Comparison of ENCODE assay signal across 16 cellular contexts in genomic region chr16:16036359-16036792, GRCh38.
DNase-seq lines count a peak whose midpoint lies in the region; ATAC-seq lines count a peak whose summit lies in the region.
"Had no signal": no experiment of that assay in that cellular context is flagged by ENCODE, and none has a peak within 500 bp of the region (broad histone marks: within the 10 kb centered on the region; RNA-seq: fewer than 3 reads in every experiment).

No MANE protein-coding gene starts in this region.

- peak; percentile 7 for DNase-seq in Ammon's horn (ENCODE audit: low spot score)
- peak; percentile 21 for DNase-seq in globus pallidus (ENCODE audit: low spot score)
- peak; percentile 54 for DNase-seq in neuronal stem cell (ENCODE audit: low spot score)
- DNase-seq in NCI-H1417 treated with DMSO at 0.1 percent for 48 hours (lab: John Stamatoyannopoulos, UW): no peak
- no peak for DNase-seq in NCI-H128 (lab: John Stamatoyannopoulos, UW; ENCODE audit: unreplicated experiment)
- DNase-seq in SHP77 treated with DMSO at 0.1 percent for 48 hours (lab: John Stamatoyannopoulos, UW): no peak
- DNase-seq: AML-193; CD4-positive, CD25-positive, alpha-beta regulatory T cell; NCI-H1048; NCI-H1694; NCI-H226; NCI-H526 treated with DMSO at 0.1 percent for 48 hours; SJCRH30 had no signal

- no peak overlapping the region for H4K91ac ChIP-seq in neuronal stem cell (ENCODE audit: low read depth, low read length, poor library complexity)

- H3K27me3 ChIP-seq in HUES6 (ENCODE audit: control insufficient read depth, insufficient read depth, low read length): no peaks in the 10 kb centered on the region
- H3K27me3 ChIP-seq in neuronal stem cell (ENCODE audit: control insufficient read depth in 3 of 3, insufficient read depth in 3 of 3, low read depth in 1 of 3, low read length in 3 of 3): no peaks in the 10 kb centered on the region
- H3K27me3 ChIP-seq: SJCRH30 had no signal

- no peaks in the 10 kb centered on the region for H3K79me1 ChIP-seq in neuronal stem cell (ENCODE audit: low read depth, low read length)

- H3K14ac ChIP-seq in neuronal stem cell (ENCODE audit: low read length): no peak overlapping the region

- ATAC-seq in GM18519 (IDR thresholded peaks at IDR 0.05; ENCODE audit: low FRiP score, unreplicated experiment): no peak

- H3K36me3 ChIP-seq in HUES6 (ENCODE audit: control insufficient read depth, insufficient read depth, low read length): peaks cover 70% of the 10 kb centered on the region
- H3K36me3 ChIP-seq in neuronal stem cell (replicated peaks in 1 of 2; ENCODE audit: control insufficient read depth in 2 of 2, insufficient read depth in 2 of 2, low read length in 2 of 2): peaks cover 2 to 15% of the 10 kb centered on the region in 2 donors

- H3K9me3 ChIP-seq in HUES6 (ENCODE audit: control insufficient read depth, insufficient read depth, low read depth, low read length): no peaks in the 10 kb centered on the region
- H3K9me3 ChIP-seq in neuronal stem cell (replicated peaks in 1 of 2; ENCODE audit: control insufficient read depth in 2 of 2, insufficient read depth in 1 of 2, low read depth in 1 of 2, low read length in 2 of 2): no peaks in the 10 kb centered on the region
- H3K9me3 ChIP-seq: SJCRH30 had no signal

- H3K27ac ChIP-seq in HUES6 (ENCODE audit: low read depth, low read length) (peak overlapping the region; percentile 9; the same call in 1 of the 2 replicates), neuronal stem cell (replicated peaks; ENCODE audit: low read length) (peak overlapping the region; percentile 44)
- H3K27ac ChIP-seq: KMS-11, SJCRH30 had no signal

- H3K23ac ChIP-seq in neuronal stem cell (ENCODE audit: low read depth, low read length, poor library complexity): no peak overlapping the region

- no peak overlapping the region for H2BK12ac ChIP-seq in neuronal stem cell (ENCODE audit: low read length)

- no peak overlapping the region for H2AK5ac ChIP-seq in neuronal stem cell (ENCODE audit: low read depth, low read length)

- no peak overlapping the region for H4K8ac ChIP-seq in neuronal stem cell (ENCODE audit: low read depth, low read length)

- no peak overlapping the region for H2BK120ac ChIP-seq in neuronal stem cell (ENCODE audit: low read depth, low read length)

- no peak overlapping the region for H3K9ac ChIP-seq in HUES6 (ENCODE audit: low read length)
- no peak overlapping the region for H3K9ac ChIP-seq in neuronal stem cell (ENCODE audit: low read depth, low read length, poor library complexity)
- H3K9ac ChIP-seq: KMS-11 had no signal

- no peak overlapping the region for H2BK5ac ChIP-seq in neuronal stem cell (ENCODE audit: low read length)

- H3K4me1 ChIP-seq in HUES6 (ENCODE audit: control insufficient read depth, insufficient read depth, low read length) (peaks cover 4% of the 10 kb centered on the region; the same call in 1 of the 2 replicates), neuronal stem cell (ENCODE audit: control insufficient read depth in 2 of 2, insufficient read depth in 1 of 2, low read depth in 1 of 2, low read length in 2 of 2) (peaks cover 3 to 9% of the 10 kb centered on the region in 2 donors)
- H3K4me1 ChIP-seq: SJCRH30 had no signal

- H2BK15ac ChIP-seq in neuronal stem cell (ENCODE audit: low read length): no peak overlapping the region

- H3K4me3 ChIP-seq in HUES6 (ENCODE audit: low read depth, low read length): no peak overlapping the region
- H3K4me3 ChIP-seq in neuronal stem cell (ENCODE audit: low read length in 2 of 2): no peak overlapping the region
- H3K4me3 ChIP-seq: SJCRH30 had no signal

- H2AFZ ChIP-seq in neuronal stem cell (ENCODE audit: low read length): no peak overlapping the region

- H3K18ac ChIP-seq in neuronal stem cell (ENCODE audit: low read length): peak overlapping the region; percentile 44

- no peak overlapping the region for H3K4me2 ChIP-seq in neuronal stem cell (ENCODE audit: insufficient read depth, low read length, poor library complexity, severe bottlenecking)
- H3K4me2 ChIP-seq: KMS-11 had no signal

- no peak overlapping the region for H3K4ac ChIP-seq in neuronal stem cell (ENCODE audit: low read length)

- WGBS in neuronal stem cell (ENCODE audit: extremely low coverage in 2 of 2, insufficient read length in 2 of 2, insufficient replicate concordance in 1 of 2), 2 donors: no CpG with 5 or more reads among the region's 8 CpGs

Comparison
In these comparisons a context has a peak if more than half of its experiments do, and no peak if none do; other contexts are left out.
1. DNase-seq: peak in Ammon's horn (single experiment), globus pallidus (single experiment) and neuronal stem cell (single experiment); none in NCI-H1417 treated with DMSO at 0.1 percent for 48 hours (single experiment), NCI-H128 (single experiment) and SHP77 treated with DMSO at 0.1 percent for 48 hours (single experiment).